In genomic region chr5:139746691-139747582, GRCh38 we compare ENCODE assay signal across 1 cellular context.
TF ChIP-seq lines count a peak whose summit lies in the region.

No MANE protein-coding gene starts in this region.

TF ChIP-seq in HepG2, 621 proteins besides CTCF, POLR2A, EP300 and RAD21 (continued from another document and continues in another):
- TF ChIP-seq TFAP4 (IDR thresholded peaks at IDR 0.05; ENCODE audit: borderline replicate concordance, low read depth) (peak; percentile 74; the same call in 1 of the 2 replicates), ZC3H4 (CRISPR knock-in tag; IDR thresholded peaks at IDR 0.05; ENCODE audit: borderline replicate concordance) (no peak), ATF7 (IDR thresholded peaks at IDR 0.05) (no peak), ATF7 (CRISPR knock-in tag; IDR thresholded peaks at IDR 0.05) (no peak), GLI4 (CRISPR knock-in tag; IDR thresholded peaks at IDR 0.05; ENCODE audit: borderline replicate concordance) (no peak), GPN1 (CRISPR knock-in tag; IDR thresholded peaks at IDR 0.05; ENCODE audit: borderline replicate concordance) (no peak), ZBTB1 (CRISPR knock-in tag; IDR thresholded peaks at IDR 0.05; ENCODE audit: borderline replicate concordance) (no peak), ZNF263 (CRISPR knock-in tag; IDR thresholded peaks at IDR 0.05) (peak; percentile 51; the same call in 1 of the 2 replicates), NR2F6 (IDR thresholded peaks at IDR 0.05) (no peak), NR2F6 (CRISPR knock-in tag; IDR thresholded peaks at IDR 0.05) (0 out of 2 replicates have a peak, but pooled peaks have one; percentile 14), ZBTB14 (CRISPR knock-in tag; IDR thresholded peaks at IDR 0.05) (no peak), ZNF260 (CRISPR knock-in tag; IDR thresholded peaks at IDR 0.05; ENCODE audit: borderline replicate concordance, low read depth) (no peak), HOXA7 (CRISPR knock-in tag; IDR thresholded peaks at IDR 0.05) (no peak), NBN (conservative IDR thresholded peaks at IDR 0.05) (no peak), ZBTB7B (CRISPR knock-in tag; IDR thresholded peaks at IDR 0.05) (peak; percentile 5; the same call in 1 of the 2 replicates), ETV5 (CRISPR knock-in tag; IDR thresholded peaks at IDR 0.05; ENCODE audit: borderline replicate concordance) (peak; percentile 19; the same call in 1 of the 2 replicates), ZBTB40 (IDR thresholded peaks at IDR 0.05) (no peak), ZBTB40 (CRISPR knock-in tag; IDR thresholded peaks at IDR 0.05) (0 out of 2 replicates have a peak, but pooled peaks have one; percentile 7), FOXP1 (IDR thresholded peaks at IDR 0.05) (no peak), FOXP1 (CRISPR knock-in tag; IDR thresholded peaks at IDR 0.05) (0 out of 2 replicates have a peak, but pooled peaks have one; percentile 12), CENPX (CRISPR knock-in tag; IDR thresholded peaks at IDR 0.05) (no peak), HNRNPLL (IDR thresholded peaks at IDR 0.05; ENCODE audit: low read depth, low read length, poor library complexity, severe bottlenecking) (peak; percentile 7), ZNF564 (CRISPR knock-in tag; IDR thresholded peaks at IDR 0.05) (no peak), CEBPG (CRISPR knock-in tag; IDR thresholded peaks at IDR 0.05) (0 out of 2 replicates have a peak, but pooled peaks have one; percentile 7), ZBTB3 (CRISPR knock-in tag; IDR thresholded peaks at IDR 0.05; ENCODE audit: borderline replicate concordance, low read depth) (no peak), ZXDC (CRISPR knock-in tag; IDR thresholded peaks at IDR 0.05) (0 out of 2 replicates have a peak, but pooled peaks have one; percentile 3), ZBTB7A (CRISPR knock-in tag; IDR thresholded peaks at IDR 0.05) (0 out of 2 replicates have a peak, but pooled peaks have one; percentile 56), ZSCAN22 (CRISPR knock-in tag; IDR thresholded peaks at IDR 0.05) (no peak), HDAC2 (CRISPR knock-in tag; IDR thresholded peaks at IDR 0.05) (0 out of 2 replicates have a peak, but pooled peaks have one; percentile 9), PATZ1 (CRISPR knock-in tag; IDR thresholded peaks at IDR 0.05) (peak; percentile 84), SP5 (CRISPR knock-in tag; IDR thresholded peaks at IDR 0.05; ENCODE audit: borderline replicate concordance, low read depth) (peak; percentile 73), ZNF670 (CRISPR knock-in tag; IDR thresholded peaks at IDR 0.05; ENCODE audit: borderline replicate concordance) (no peak), UBTF (CRISPR knock-in tag; IDR thresholded peaks at IDR 0.05) (peak; percentile 12; the same call in 1 of the 2 replicates), TFDP2 (CRISPR knock-in tag; IDR thresholded peaks at IDR 0.05) (no peak), ZNF354B (CRISPR knock-in tag; IDR thresholded peaks at IDR 0.05) (no peak), FOXP4 (CRISPR knock-in tag; IDR thresholded peaks at IDR 0.05) (peak; percentile 24; the same call in 1 of the 2 replicates), FOXM1 (CRISPR knock-in tag; IDR thresholded peaks at IDR 0.05) (no peak)
